In genomic region chr1:39178541-39179431, GRCh38 we compare ENCODE assay signal across 8 cellular contexts. TPM values are rescaled to one million over a fixed set of nuclear protein-coding genes. Genes with fewer than 3 reads are reported as not detected.
A peak's percentile ranks its signal among the peaks of the same experiment; 100 is the strongest.
DNase-seq lines count a peak whose midpoint lies in the region; ATAC-seq lines count a peak whose summit lies in the region.

No MANE protein-coding gene starts in this region.

- ATAC-seq in left cardiac atrium (peak; percentile 42 to 79), GM18868 (IDR thresholded peaks at IDR 0.05; ENCODE audit: unreplicated experiment) (no peak)

- no peaks in the 10 kb centered on the region for H3K27me3 ChIP-seq in rectal smooth muscle tissue (ENCODE audit: control insufficient read depth, insufficient read depth, low read length)

- intact Hi-C loops in left cardiac atrium (cut with DNase I), result no loop called here

- peaks cover 33% of the 10 kb centered on the region for H3K4me1 ChIP-seq in rectal smooth muscle tissue (ENCODE audit: control insufficient read depth, insufficient read depth, low read length)

- no peak overlapping the region for H3K4me3 ChIP-seq in rectal smooth muscle tissue (ENCODE audit: low read length)

- no peaks in the 10 kb centered on the region for H3K36me3 ChIP-seq in rectal smooth muscle tissue (ENCODE audit: control insufficient read depth, insufficient read depth, low read length)

- H3K9ac ChIP-seq in rectal smooth muscle tissue (ENCODE audit: low read length), result no peak overlapping the region

- H3K27ac ChIP-seq in rectal smooth muscle tissue (ENCODE audit: low read depth, low read length), result peak overlapping the region; percentile 62

- DNase-seq in GM03348 (ENCODE audit: low spot score) (peak; percentile 58), SW480 (ENCODE audit: low spot score) (peak; percentile 67), left cardiac atrium (no peak), NCI-H1048 (lab: John Stamatoyannopoulos, UW) (no peak), DMS79 (lab: John Stamatoyannopoulos, UW) (no peak)
- DNase-seq in activated effector memory CD4-positive, alpha-beta T cell treated with Interleukin-2 at 50 U/mL for 16 hours, result no peak

RNA-seq across cellular contexts. Expression of gene MACF1, which starts 25.7 kb away (rescaled TPM):
- total RNA-seq in left cardiac atrium, result 100 to 1,000 TPM; 263 to 280 TPM

Comparison
In these comparisons a context has a peak if more than half of its experiments do, and no peak if none do; other contexts are left out.
1. DNase-seq: peak in GM03348 (single experiment) and SW480 (single experiment); none in left cardiac atrium (single experiment), activated effector memory CD4-positive, alpha-beta T cell treated with Interleukin-2 at 50 U/mL for 16 hours (single experiment), NCI-H1048 (single experiment) and DMS79 (single experiment).